ENCODE assay signal across 16 cellular contexts in genomic region chr12:12507121-12507520, GRCh38. TPM values are rescaled to one million over a fixed set of nuclear protein-coding genes. Genes with fewer than 3 reads are reported as not detected.
A peak's percentile ranks its signal among the peaks of the same experiment; 100 is the strongest.
DNase-seq lines count a peak whose midpoint lies in the region; ATAC-seq and TF ChIP-seq lines count a peak whose summit lies in the region.
"Had no signal": no experiment of that assay in that cellular context is flagged by ENCODE, and none has a peak within 500 bp of the region (broad histone marks: within the 10 kb centered on the region; RNA-seq: fewer than 3 reads in every experiment).

No MANE protein-coding gene starts in this region.

- intact Hi-C loops in lower lobe of right lung (cut with DNase I): no loop called here
- intact Hi-C loops in testis (cut with DNase I; ENCODE audit: low total_unique reads): no loop called here
- intact Hi-C loops in colonic mucosa (cut with DNase I): loop anchor here (10.0 kb wide), 2 partner anchors 112 to 148 kb away; no protein-coding TSS in a partner anchor

- H3K27me3 ChIP-seq in lower lobe of right lung (ENCODE audit: low read depth) (no peaks in the 10 kb centered on the region), testis (no peaks in the 10 kb centered on the region), colonic mucosa (no peaks in the 10 kb centered on the region)

- H3K36me3 ChIP-seq in lower lobe of right lung: no peaks in the 10 kb centered on the region
- H3K36me3 ChIP-seq in testis (ENCODE audit: low read depth, missing control alignments): no peaks in the 10 kb centered on the region
- no peaks in the 10 kb centered on the region for H3K36me3 ChIP-seq in colonic mucosa
- H3K36me3 ChIP-seq: WERI-Rb-1 had no signal

- H3K4me1 ChIP-seq in lower lobe of right lung: peaks cover 47% of the 10 kb centered on the region
- H3K4me1 ChIP-seq in testis: peaks cover 19% of the 10 kb centered on the region
- no peaks in the 10 kb centered on the region for H3K4me1 ChIP-seq in colonic mucosa

- DNase-seq in activated T-cell treated with anti-CD3 and anti-CD28 coated beads, Interleukin-2, amount 50 U/mL, for 24 hours: no peak
- DNase-seq in activated T-cell treated with anti-CD3 and anti-CD28 coated beads, Interleukin-2, amount 50 U/mL, for 48 hours: no peak
- DNase-seq in T-helper 17 cell (no peak), lower lobe of right lung (no peak), testis (no peak), colonic mucosa (no peak), NCI-H2029 (lab: John Stamatoyannopoulos, UW) (no peak)
- DNase-seq: DMS79; H7; immature natural killer cell; naive thymus-derived CD4-positive, alpha-beta T cell; NCI-H1092; NCI-H510A treated with DMSO at 0.1 percent for 48 hours; WERI-Rb-1 had no signal

- H3K9ac ChIP-seq in colonic mucosa (ENCODE audit: low read depth in 2 of 2, low read length in 2 of 2): no peak overlapping the region

- no peaks in the 10 kb centered on the region for H3K9me3 Mint-ChIP-seq in activated T-cell treated with anti-CD3 and anti-CD28 coated beads, Interleukin-2, amount 50 U/mL, for 24 hours
- H3K9me3 Mint-ChIP-seq: immature natural killer cell; naive thymus-derived CD4-positive, alpha-beta T cell had no signal

- H3K27ac ChIP-seq in lower lobe of right lung: peak overlapping the region; percentile 62
- peak overlapping the region; percentile 73 to 87 for H3K27ac ChIP-seq in testis
- H3K27ac ChIP-seq in colonic mucosa: no peak overlapping the region
- H3K27ac ChIP-seq: WERI-Rb-1 had no signal

- H3K27ac Mint-ChIP-seq in activated T-cell treated with anti-CD3 and anti-CD28 coated beads, Interleukin-2, amount 50 U/mL, for 24 hours: peak overlapping the region; percentile 98
- H3K27ac Mint-ChIP-seq in T-helper 17 cell: peak overlapping the region; percentile 98
- H3K27ac Mint-ChIP-seq: immature natural killer cell had no signal

- H3K4me3 ChIP-seq in lower lobe of right lung (no peak overlapping the region), testis (no peak overlapping the region), colonic mucosa (no peak overlapping the region)
- H3K4me3 ChIP-seq: skin epidermis had no signal

- H3K27me3 Mint-ChIP-seq in activated T-cell treated with anti-CD3 and anti-CD28 coated beads, Interleukin-2, amount 50 U/mL, for 24 hours: no peaks in the 10 kb centered on the region
- no peaks in the 10 kb centered on the region for H3K27me3 Mint-ChIP-seq in T-helper 17 cell
- H3K27me3 Mint-ChIP-seq: naive thymus-derived CD4-positive, alpha-beta T cell had no signal

- no peaks in the 10 kb centered on the region for H3K9me3 ChIP-seq in T-helper 17 cell (ENCODE audit: control insufficient read depth, low read length, poor library complexity, severe bottlenecking)
- H3K9me3 ChIP-seq in lower lobe of right lung: no peaks in the 10 kb centered on the region
- no peaks in the 10 kb centered on the region for H3K9me3 ChIP-seq in testis
- no peaks in the 10 kb centered on the region for H3K9me3 ChIP-seq in colonic mucosa

- TF ChIP-seq CTCF in lower lobe of right lung (IDR thresholded peaks at IDR 0.05) (no peak), testis (IDR thresholded peaks at IDR 0.05) (no peak), colonic mucosa (IDR thresholded peaks at IDR 0.05) (no peak)

- no peak overlapping the region for H3K4me3 Mint-ChIP-seq in activated T-cell treated with anti-CD3 and anti-CD28 coated beads, Interleukin-2, amount 50 U/mL, for 24 hours
- H3K4me3 Mint-ChIP-seq in T-helper 17 cell: no peak overlapping the region
- H3K4me3 Mint-ChIP-seq: immature natural killer cell had no signal

- H3K36me3 Mint-ChIP-seq in activated T-cell treated with anti-CD3 and anti-CD28 coated beads, Interleukin-2, amount 50 U/mL, for 24 hours (ENCODE audit: low read depth): peaks cover 52% of the 10 kb centered on the region
- H3K36me3 Mint-ChIP-seq in T-helper 17 cell (ENCODE audit: low read depth): peaks cover 5% of the 10 kb centered on the region

- peaks cover 50% of the 10 kb centered on the region for H3K4me1 Mint-ChIP-seq in activated T-cell treated with anti-CD3 and anti-CD28 coated beads, Interleukin-2, amount 50 U/mL, for 24 hours (ENCODE audit: low read depth)
- H3K4me1 Mint-ChIP-seq in T-helper 17 cell: peaks cover 49% of the 10 kb centered on the region

- no peak for TF ChIP-seq POLR2A in testis (IDR thresholded peaks at IDR 0.05)

- 45 to 61% methylated on average over 1 of the region's 1 CpG for WGBS in testis, 2 donors

- ATAC-seq in T-helper 17 cell (no peak), lower lobe of right lung (no peak), GM19328 (IDR thresholded peaks at IDR 0.05; ENCODE audit: unreplicated experiment) (no peak)
- ATAC-seq: naive thymus-derived CD4-positive, alpha-beta T cell had no signal

RNA-seq across cellular contexts. Expression of gene DUSP16, which starts 55.5 kb away (rescaled TPM):
- total RNA-seq in T-helper 17 cell (10 to 100 TPM; 81.1 to 94.8 TPM), lower lobe of right lung (44.0 TPM), testis (10 to 100 TPM; 42.1 to 48.6 TPM), colonic mucosa (10 to 100 TPM; 47.5 to 60.2 TPM)
- polyA plus RNA-seq in testis (ENCODE audit: insufficient read depth, low read depth, low replicate concordance): 22.5 TPM
